In genomic region chr16:1163567-1164055, GRCh38 we compare ENCODE assay signal across 1 cellular context.
TF ChIP-seq lines count a peak whose summit lies in the region.

No MANE protein-coding gene starts in this region.

TF ChIP-seq in HepG2, 621 proteins besides CTCF, POLR2A, EP300 and RAD21 (continued from another document):
- peak; percentile 78 for TF ChIP-seq ZBTB33 (CRISPR knock-in tag; IDR thresholded peaks at IDR 0.05)
